In genomic region chr16:14013571-14014283, GRCh38 we compare ENCODE assay signal across 9 cellular contexts. TPM values are rescaled to one million over a fixed set of nuclear protein-coding genes. Genes with fewer than 3 reads are reported as not detected.
DNase-seq lines count a peak whose midpoint lies in the region; ATAC-seq and TF ChIP-seq lines count a peak whose summit lies in the region.
"Had no signal": no experiment of that assay in that cellular context is flagged by ENCODE, and none has a peak within 500 bp of the region (broad histone marks: within the 10 kb centered on the region; RNA-seq: fewer than 3 reads in every experiment).

No MANE protein-coding gene starts in this region.

- no peak overlapping the region for H4K91ac ChIP-seq in H9 (ENCODE audit: insufficient read length, low read depth, low read length)

- CTCF ChIA-PET in Panc1 (lab: Charles Lee), result no interaction called here

- no peak overlapping the region for H2BK12ac ChIP-seq in H9 (ENCODE audit: insufficient read length, low read depth, low read length)

- no peaks in the 10 kb centered on the region for H4K20me1 ChIP-seq in H9 (ENCODE audit: control insufficient read depth, insufficient read depth, insufficient read length)

- peak overlapping the region in 1 of 2 experiments; percentile 33; a peak in 2 of 5 replicates for H3K4me3 Mint-ChIP-seq in H9
- H3K4me3 Mint-ChIP-seq in T-helper 17 cell, result no peak overlapping the region

- H3K23ac ChIP-seq in H9 (ENCODE audit: insufficient read length, low read depth, low read length), result no peak overlapping the region

- H3K23me2 ChIP-seq in H9 (ENCODE audit: insufficient read length, low read depth, low read length, poor library complexity, severe bottlenecking), result no peaks in the 10 kb centered on the region

- POLR2A ChIA-PET in Panc1 (lab: Charles Lee), result interaction anchor here (0.7 kb wide), 1 partner anchor 77 kb away, joined by 3 read pairs; no protein-coding TSS in a partner anchor

- no peaks in the 10 kb centered on the region; a peak in 1 of 5 replicates for H3K9me3 Mint-ChIP-seq in H9

- BruUV-seq in Panc1 (replicated peaks; lab: Mats Ljungman, UMichigan), result no TSS peak

- no peak overlapping the region for H3K27ac ChIP-seq in H9 (ENCODE audit: insufficient read length, low read depth, low read length)
- H3K27ac ChIP-seq in Panc1 (ENCODE audit: low read length), result peak overlapping the region; percentile 48
- H3K27ac ChIP-seq in gastrocnemius medialis, result peak overlapping the region; percentile 70 to 79 (median 77)

- H3K4ac ChIP-seq in H9 (ENCODE audit: low read depth, low read length), result no peak overlapping the region

- peak overlapping the region in 1 of 3 experiments; percentile 20; a peak in 2 of 7 replicates for H3K27ac Mint-ChIP-seq in H9
- H3K27ac Mint-ChIP-seq in T-helper 17 cell, result no peak overlapping the region

- no peaks in the 10 kb centered on the region for H3K27me3 ChIP-seq in H9 (ENCODE audit: insufficient read depth, low read length)
- no peaks in the 10 kb centered on the region for H3K27me3 ChIP-seq in Panc1 (ENCODE audit: control insufficient read depth, insufficient read depth, low read length)
- H3K27me3 ChIP-seq in gastrocnemius medialis, result no peaks in the 10 kb centered on the region

- TF ChIP-seq POLR2A in gastrocnemius medialis (IDR thresholded peaks at IDR 0.05) (no peak), GM18505 (IDR thresholded peaks at IDR 0.05; ENCODE audit: borderline replicate concordance, extremely low read depth, insufficient read depth, insufficient read length) (no peak)

- H3K79me1 ChIP-seq in H9 (ENCODE audit: insufficient read depth, low read depth, low read length, poor library complexity, severe bottlenecking), result no peaks in the 10 kb centered on the region

- DNase-seq in H9, result no peak
- peak; percentile 52 for DNase-seq in Panc1 (ENCODE audit: low read depth, low spot score)
- DNase-seq in fibroblast of the conjunctiva (ENCODE audit: low read depth), result peak; percentile 96
- DNase-seq in gastrocnemius medialis, result peak; percentile 25 to 38
- no peak for DNase-seq in cerebellum (ENCODE audit: low spot score)
- DNase-seq in T-helper 17 cell, result no peak
- DNase-seq in head of caudate nucleus, result no peak

- peak overlapping the region; percentile 3 for H3K4me2 ChIP-seq in H9 (ENCODE audit: insufficient read depth, insufficient read length, low read length)

- H4K8ac ChIP-seq in H9 (replicated peaks; ENCODE audit: insufficient read length, low read depth, low read length), result no peak overlapping the region

- peaks cover 7% of the 10 kb centered on the region for H3K4me1 ChIP-seq in H9 (ENCODE audit: insufficient read depth, low read length)
- peaks cover 27% of the 10 kb centered on the region for H3K4me1 ChIP-seq in Panc1 (ENCODE audit: control insufficient read depth, insufficient read depth, low read length)
- peaks cover 44 to 46% of the 10 kb centered on the region in 2 donors for H3K4me1 ChIP-seq in gastrocnemius medialis

- H3K36me3 ChIP-seq in Panc1 (ENCODE audit: control insufficient read depth, insufficient read depth, low read length) (no peaks in the 10 kb centered on the region), gastrocnemius medialis (no peaks in the 10 kb centered on the region)
- H3K36me3 ChIP-seq: HAP-1 had no signal

- H3K4me3 ChIP-seq in Panc1 (ENCODE audit: low read depth in 2 of 2, low read length in 2 of 2) (peak overlapping the region in 1 of 2 experiments; percentile 32; a peak in 2 of 4 replicates), gastrocnemius medialis (peak overlapping the region; percentile 26 to 47 (median 41))
- H3K4me3 ChIP-seq: HAP-1 had no signal

- H2BK120ac ChIP-seq in H9 (ENCODE audit: low read depth, low read length, poor library complexity, severe bottlenecking), result no peak overlapping the region

- H2BK20ac ChIP-seq in H9 (ENCODE audit: low read depth, low read length, poor library complexity, severe bottlenecking), result no peak overlapping the region

- no peak overlapping the region for H3K14ac ChIP-seq in H9 (ENCODE audit: insufficient read depth, low read length)

- ATAC-seq in Panc1 (peak; percentile 68), gastrocnemius medialis (peak; percentile 69 to 80), GM18505 (IDR thresholded peaks at IDR 0.05; ENCODE audit: unreplicated experiment) (no peak), T-helper 17 cell (no peak)

- no peak overlapping the region for H3T11ph ChIP-seq in H9 (ENCODE audit: low read length)

- H3K4me1 Mint-ChIP-seq in H9, result peaks cover 28 to 29% of the 10 kb centered on the region in 2 experiments
- peaks cover 2% of the 10 kb centered on the region for H3K4me1 Mint-ChIP-seq in T-helper 17 cell

- H3K79me2 ChIP-seq in H9 (ENCODE audit: insufficient read depth, low read length), result no peaks in the 10 kb centered on the region

- H4K5ac ChIP-seq in H9 (ENCODE audit: insufficient read length, low read depth, low read length), result no peak overlapping the region

- intact Hi-C loops in Panc1 (cut with micrococcal nuclease; ENCODE audit: unreplicated experiment), result no loop called here
- intact Hi-C loops in gastrocnemius medialis (cut with DNase I; ENCODE audit: low total_unique reads), result loop anchor here (1.0 kb wide), 1 partner anchor 174 kb away; no protein-coding TSS in a partner anchor
- intact Hi-C loops in head of caudate nucleus (cut with DNase I), result no loop called here

- TF ChIP-seq CTCF in H9 (conservative IDR thresholded peaks at IDR 0.05) (no peak), Panc1 (IDR thresholded peaks at IDR 0.05) (no peak), gastrocnemius medialis (IDR thresholded peaks at IDR 0.05 in 4 of 5, conservative IDR thresholded peaks at IDR 0.05 in 1 of 5) (no peak)

- H2BK5ac ChIP-seq in H9 (ENCODE audit: insufficient read length, low read length), result no peak overlapping the region

- H3K36me3 Mint-ChIP-seq in H9 (ENCODE audit: insufficient read depth in 1 of 3, low read depth in 3 of 3) (no peaks in the 10 kb centered on the region), T-helper 17 cell (ENCODE audit: low read depth) (no peaks in the 10 kb centered on the region)

- no peak overlapping the region for H2BK15ac ChIP-seq in H9 (ENCODE audit: low read depth, low read length)

- H2AFZ ChIP-seq in H9 (ENCODE audit: low read length), result no peak overlapping the region

- in situ Hi-C loops in Panc1 (cut with HindIII; ENCODE audit: low pct_unique_long_range_greater_than_20kb, low sequenced_read_pairs), result no loop called here
- in situ Hi-C loops in gastrocnemius medialis (cut with MboI; ENCODE audit: low sequenced_read_pairs in 4 of 4), result no loop called here

- no peak overlapping the region for H3K9ac ChIP-seq in H9 (ENCODE audit: extremely low read depth, insufficient read length, low read length)

- WGBS in H9 (ENCODE audit: extremely low coverage, insufficient read length, low lambda C conversion rate), result no CpG with 5 or more reads among the region's 13 CpGs

- H2AK5ac ChIP-seq in H9 (ENCODE audit: insufficient read length, low read length), result no peak overlapping the region

- no peak overlapping the region for H3K18ac ChIP-seq in H9 (ENCODE audit: insufficient read length, low read depth, low read length)

- no peaks in the 10 kb centered on the region for H3K9me3 ChIP-seq in H9 (ENCODE audit: control insufficient read depth, low read depth, low read length)
- no peaks in the 10 kb centered on the region for H3K9me3 ChIP-seq in Panc1 (ENCODE audit: control insufficient read depth, insufficient read depth, low read depth, low read length)
- no peaks in the 10 kb centered on the region for H3K9me3 ChIP-seq in gastrocnemius medialis
- no peaks in the 10 kb centered on the region for H3K9me3 ChIP-seq in T-helper 17 cell (ENCODE audit: control insufficient read depth, low read length, poor library complexity, severe bottlenecking)
- H3K9me3 ChIP-seq: HAP-1 had no signal

- no peaks in the 10 kb centered on the region; the same call in none of the 2 replicates for H3K27me3 Mint-ChIP-seq in H9 (ENCODE audit: low read depth)
- H3K27me3 Mint-ChIP-seq in T-helper 17 cell, result peaks cover 24% of the 10 kb centered on the region

- H3K56ac ChIP-seq in H9 (ENCODE audit: insufficient read length, low read depth, low read length), result no peak overlapping the region

RNA-seq across cellular contexts. Expression of gene MRTFB, which starts 57.4 kb away (rescaled TPM):
- total RNA-seq in H9 (2021), result 27.3 and 29.9 TPM in 2 replicates
- 90.5 TPM for total RNA-seq in Panc1 (2021; ENCODE audit: unreplicated experiment)
- polyA plus RNA-seq in Panc1 (2012; ENCODE audit: insufficient read length), result 23.1 TPM
- total RNA-seq in gastrocnemius medialis, result 10 to 100 TPM; 12.7 to 20.4 (median 14.8) TPM
- total RNA-seq in cerebellum, result 43.4 TPM
- 10 to 100 TPM; 21.6 to 21.7 TPM for total RNA-seq in T-helper 17 cell

Comparison
In these comparisons a context has a peak if more than half of its experiments do, and no peak if none do; other contexts are left out.
1. DNase-seq: peak in Panc1 (single experiment), fibroblast of the conjunctiva (single experiment) and gastrocnemius medialis (2 of 2); none in H9 (single experiment), cerebellum (single experiment), T-helper 17 cell (0 of 3) and head of caudate nucleus (0 of 42).
2. ATAC-seq: peak in Panc1 (single experiment) and gastrocnemius medialis (2 of 2); none in GM18505 (single experiment) and T-helper 17 cell (single experiment).